1 cellular context compared by ENCODE assay signal in the genomic region with DNA sequence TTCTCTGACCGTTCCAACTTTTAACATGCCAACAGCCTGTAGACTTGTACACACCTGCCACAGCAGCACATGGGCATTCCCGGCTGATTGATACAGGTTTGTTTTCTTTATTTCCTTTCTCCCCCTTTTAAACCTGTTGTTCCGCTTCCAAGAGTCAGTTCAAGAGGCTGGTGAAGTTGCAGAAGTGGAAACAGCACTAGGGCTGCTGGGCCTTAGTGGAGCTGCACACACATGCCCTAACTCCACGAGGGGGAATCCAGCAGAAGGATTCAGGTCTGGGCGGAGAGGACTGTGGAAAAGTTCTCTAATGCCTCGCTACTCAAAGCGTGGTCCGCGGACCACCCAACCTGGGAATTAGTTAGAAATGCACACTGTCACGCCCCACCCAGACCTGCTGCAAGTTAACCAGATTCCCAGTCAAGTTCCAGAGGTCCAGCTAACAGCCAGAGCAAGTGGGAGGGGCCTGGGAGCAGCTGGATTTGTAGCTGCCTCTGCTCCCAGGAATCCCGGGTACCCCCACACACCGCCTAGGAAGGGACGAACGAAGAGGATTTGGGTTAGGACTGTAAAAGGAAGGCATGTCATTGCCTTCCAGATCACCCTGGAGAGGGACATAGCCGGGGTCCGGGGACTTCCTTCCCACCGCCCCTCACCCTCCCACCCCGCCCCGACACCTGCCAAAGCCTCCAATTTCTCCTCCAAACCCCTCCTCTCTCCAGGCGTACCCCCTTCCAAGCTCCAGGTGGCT.
TF ChIP-seq lines count a peak whose summit lies in the region.

No MANE protein-coding gene starts in this region.

TF ChIP-seq in HepG2, 621 proteins besides CTCF, POLR2A, EP300 and RAD21 (continued from another document and continues in another):
- TF ChIP-seq, protein P1, sequence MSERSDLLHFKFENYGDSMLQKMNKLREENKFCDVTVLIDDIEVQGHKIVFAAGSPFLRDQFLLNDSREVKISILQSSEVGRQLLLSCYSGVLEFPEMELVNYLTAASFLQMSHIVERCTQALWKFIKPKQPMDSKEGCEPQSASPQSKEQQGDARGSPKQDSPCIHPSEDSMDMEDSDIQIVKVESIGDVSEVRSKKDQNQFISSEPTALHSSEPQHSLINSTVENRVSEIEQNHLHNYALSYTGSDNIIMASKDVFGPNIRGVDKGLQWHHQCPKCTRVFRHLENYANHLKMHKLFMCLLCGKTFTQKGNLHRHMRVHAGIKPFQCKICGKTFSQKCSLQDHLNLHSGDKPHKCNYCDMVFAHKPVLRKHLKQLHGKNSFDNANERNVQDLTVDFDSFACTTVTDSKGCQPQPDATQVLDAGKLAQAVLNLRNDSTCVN (CRISPR knock-in tag; IDR thresholded peaks at IDR 0.05; ENCODE audit: borderline replicate concordance), result no peak
- TF ChIP-seq, protein P2, sequence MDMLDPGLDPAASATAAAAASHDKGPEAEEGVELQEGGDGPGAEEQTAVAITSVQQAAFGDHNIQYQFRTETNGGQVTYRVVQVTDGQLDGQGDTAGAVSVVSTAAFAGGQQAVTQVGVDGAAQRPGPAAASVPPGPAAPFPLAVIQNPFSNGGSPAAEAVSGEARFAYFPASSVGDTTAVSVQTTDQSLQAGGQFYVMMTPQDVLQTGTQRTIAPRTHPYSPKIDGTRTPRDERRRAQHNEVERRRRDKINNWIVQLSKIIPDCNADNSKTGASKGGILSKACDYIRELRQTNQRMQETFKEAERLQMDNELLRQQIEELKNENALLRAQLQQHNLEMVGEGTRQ (IDR thresholded peaks at IDR 0.05; ENCODE audit: low read depth, low read length), result no peak
- TF ChIP-seq, protein P2 (CRISPR knock-in tag; IDR thresholded peaks at IDR 0.05; ENCODE audit: borderline replicate concordance), result no peak
- TF ChIP-seq ZKSCAN5 (CRISPR knock-in tag; IDR thresholded peaks at IDR 0.05) (no peak), ZNF567 (CRISPR knock-in tag; IDR thresholded peaks at IDR 0.05; ENCODE audit: borderline replicate concordance) (no peak), SAP130 (CRISPR knock-in tag; IDR thresholded peaks at IDR 0.05; ENCODE audit: low read depth) (no peak), ZFP62 (CRISPR knock-in tag; IDR thresholded peaks at IDR 0.05) (no peak), CAMTA2 (CRISPR knock-in tag; IDR thresholded peaks at IDR 0.05; ENCODE audit: borderline replicate concordance) (no peak), MED13 (CRISPR knock-in tag; IDR thresholded peaks at IDR 0.05) (0 out of 2 replicates have a peak, but pooled peaks have one; percentile 24), PLRG1 (conservative IDR thresholded peaks at IDR 0.05) (no peak), ZNF232 (CRISPR knock-in tag; IDR thresholded peaks at IDR 0.05; ENCODE audit: borderline replicate concordance) (no peak), ZFX (CRISPR knock-in tag; IDR thresholded peaks at IDR 0.05; ENCODE audit: low read depth) (no peak), ZNF589 (CRISPR knock-in tag; conservative IDR thresholded peaks at IDR 0.05) (no peak), IRF2 (CRISPR knock-in tag; IDR thresholded peaks at IDR 0.05) (no peak), ZNF235 (CRISPR knock-in tag; IDR thresholded peaks at IDR 0.05; ENCODE audit: borderline replicate concordance) (no peak), ZSCAN25 (CRISPR knock-in tag; IDR thresholded peaks at IDR 0.05) (no peak), FOSL1 (CRISPR knock-in tag; IDR thresholded peaks at IDR 0.05; ENCODE audit: borderline replicate concordance) (no peak), HNF4A (CRISPR knock-in tag; IDR thresholded peaks at IDR 0.05) (peak; percentile 38; the same call in 1 of the 2 replicates), ZNF101 (CRISPR knock-in tag; IDR thresholded peaks at IDR 0.05; ENCODE audit: borderline replicate concordance, low read depth) (no peak), ZNF496 (CRISPR knock-in tag; IDR thresholded peaks at IDR 0.05; ENCODE audit: insufficient replicate concordance) (no peak), ZNF296 (CRISPR knock-in tag; conservative IDR thresholded peaks at IDR 0.05) (0 out of 2 replicates have a peak, but pooled peaks have one; percentile 32), XBP1 (CRISPR knock-in tag; IDR thresholded peaks at IDR 0.05) (no peak), ZFP36 (IDR thresholded peaks at IDR 0.05; ENCODE audit: borderline replicate concordance, low read depth, low read length, partially characterized antibody) (no peak), PAF1 (CRISPR knock-in tag; IDR thresholded peaks at IDR 0.05) (no peak), HHEX (CRISPR knock-in tag; IDR thresholded peaks at IDR 0.05) (no peak), ZNF138 (CRISPR knock-in tag; IDR thresholded peaks at IDR 0.05; ENCODE audit: low read depth) (no peak)
- TF ChIP-seq, protein P3, sequence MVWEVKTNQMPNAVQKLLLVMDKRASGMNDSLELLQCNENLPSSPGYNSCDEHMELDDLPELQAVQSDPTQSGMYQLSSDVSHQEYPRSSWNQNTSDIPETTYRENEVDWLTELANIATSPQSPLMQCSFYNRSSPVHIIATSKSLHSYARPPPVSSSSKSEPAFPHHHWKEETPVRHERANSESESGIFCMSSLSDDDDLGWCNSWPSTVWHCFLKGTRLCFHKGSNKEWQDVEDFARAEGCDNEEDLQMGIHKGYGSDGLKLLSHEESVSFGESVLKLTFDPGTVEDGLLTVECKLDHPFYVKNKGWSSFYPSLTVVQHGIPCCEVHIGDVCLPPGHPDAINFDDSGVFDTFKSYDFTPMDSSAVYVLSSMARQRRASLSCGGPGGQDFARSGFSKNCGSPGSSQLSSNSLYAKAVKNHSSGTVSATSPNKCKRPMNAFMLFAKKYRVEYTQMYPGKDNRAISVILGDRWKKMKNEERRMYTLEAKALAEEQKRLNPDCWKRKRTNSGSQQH (CRISPR knock-in tag; IDR thresholded peaks at IDR 0.05; ENCODE audit: low read depth), result no peak
- TF ChIP-seq, protein P4, sequence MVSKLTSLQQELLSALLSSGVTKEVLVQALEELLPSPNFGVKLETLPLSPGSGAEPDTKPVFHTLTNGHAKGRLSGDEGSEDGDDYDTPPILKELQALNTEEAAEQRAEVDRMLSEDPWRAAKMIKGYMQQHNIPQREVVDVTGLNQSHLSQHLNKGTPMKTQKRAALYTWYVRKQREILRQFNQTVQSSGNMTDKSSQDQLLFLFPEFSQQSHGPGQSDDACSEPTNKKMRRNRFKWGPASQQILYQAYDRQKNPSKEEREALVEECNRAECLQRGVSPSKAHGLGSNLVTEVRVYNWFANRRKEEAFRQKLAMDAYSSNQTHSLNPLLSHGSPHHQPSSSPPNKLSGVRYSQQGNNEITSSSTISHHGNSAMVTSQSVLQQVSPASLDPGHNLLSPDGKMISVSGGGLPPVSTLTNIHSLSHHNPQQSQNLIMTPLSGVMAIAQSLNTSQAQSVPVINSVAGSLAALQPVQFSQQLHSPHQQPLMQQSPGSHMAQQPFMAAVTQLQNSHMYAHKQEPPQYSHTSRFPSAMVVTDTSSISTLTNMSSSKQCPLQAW (CRISPR knock-in tag; IDR thresholded peaks at IDR 0.05), result no peak
- TF ChIP-seq, protein P5, sequence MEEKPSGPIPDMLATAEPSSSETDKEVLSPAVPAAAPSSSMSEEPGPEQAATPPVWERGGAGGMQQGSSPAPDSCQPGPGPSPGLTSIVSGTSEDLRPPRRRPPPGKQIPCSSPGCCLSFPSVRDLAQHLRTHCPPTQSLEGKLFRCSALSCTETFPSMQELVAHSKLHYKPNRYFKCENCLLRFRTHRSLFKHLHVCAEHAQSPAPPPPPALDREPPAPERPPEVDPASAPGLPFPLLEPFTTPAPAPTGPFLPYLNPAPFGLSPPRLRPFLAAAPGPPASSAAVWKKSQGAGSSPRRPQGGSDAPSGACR (CRISPR knock-in tag; IDR thresholded peaks at IDR 0.05), result 0 out of 2 replicates have a peak, but pooled peaks have one; percentile 62
- TF ChIP-seq, protein P6, sequence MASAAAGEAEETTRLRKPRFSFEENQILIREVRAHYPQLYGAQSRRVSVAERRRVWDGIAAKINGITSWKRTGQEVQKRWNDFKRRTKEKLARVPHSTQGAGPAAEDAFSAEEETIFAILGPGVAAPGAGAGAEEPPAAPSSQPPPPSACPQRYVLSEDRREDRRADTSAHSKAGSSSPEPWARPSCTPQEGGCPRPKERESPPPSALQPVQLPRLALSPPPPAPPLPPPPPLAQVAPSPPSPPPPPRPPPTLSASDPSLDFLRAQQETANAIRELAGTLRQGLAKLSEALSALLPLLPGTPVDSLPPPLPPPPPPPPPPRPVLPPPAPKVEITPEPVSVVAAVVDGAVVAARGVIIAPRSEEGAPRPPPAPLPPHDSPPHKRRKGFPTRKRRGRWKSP (CRISPR knock-in tag; IDR thresholded peaks at IDR 0.05), result no peak
- TF ChIP-seq, protein P7, sequence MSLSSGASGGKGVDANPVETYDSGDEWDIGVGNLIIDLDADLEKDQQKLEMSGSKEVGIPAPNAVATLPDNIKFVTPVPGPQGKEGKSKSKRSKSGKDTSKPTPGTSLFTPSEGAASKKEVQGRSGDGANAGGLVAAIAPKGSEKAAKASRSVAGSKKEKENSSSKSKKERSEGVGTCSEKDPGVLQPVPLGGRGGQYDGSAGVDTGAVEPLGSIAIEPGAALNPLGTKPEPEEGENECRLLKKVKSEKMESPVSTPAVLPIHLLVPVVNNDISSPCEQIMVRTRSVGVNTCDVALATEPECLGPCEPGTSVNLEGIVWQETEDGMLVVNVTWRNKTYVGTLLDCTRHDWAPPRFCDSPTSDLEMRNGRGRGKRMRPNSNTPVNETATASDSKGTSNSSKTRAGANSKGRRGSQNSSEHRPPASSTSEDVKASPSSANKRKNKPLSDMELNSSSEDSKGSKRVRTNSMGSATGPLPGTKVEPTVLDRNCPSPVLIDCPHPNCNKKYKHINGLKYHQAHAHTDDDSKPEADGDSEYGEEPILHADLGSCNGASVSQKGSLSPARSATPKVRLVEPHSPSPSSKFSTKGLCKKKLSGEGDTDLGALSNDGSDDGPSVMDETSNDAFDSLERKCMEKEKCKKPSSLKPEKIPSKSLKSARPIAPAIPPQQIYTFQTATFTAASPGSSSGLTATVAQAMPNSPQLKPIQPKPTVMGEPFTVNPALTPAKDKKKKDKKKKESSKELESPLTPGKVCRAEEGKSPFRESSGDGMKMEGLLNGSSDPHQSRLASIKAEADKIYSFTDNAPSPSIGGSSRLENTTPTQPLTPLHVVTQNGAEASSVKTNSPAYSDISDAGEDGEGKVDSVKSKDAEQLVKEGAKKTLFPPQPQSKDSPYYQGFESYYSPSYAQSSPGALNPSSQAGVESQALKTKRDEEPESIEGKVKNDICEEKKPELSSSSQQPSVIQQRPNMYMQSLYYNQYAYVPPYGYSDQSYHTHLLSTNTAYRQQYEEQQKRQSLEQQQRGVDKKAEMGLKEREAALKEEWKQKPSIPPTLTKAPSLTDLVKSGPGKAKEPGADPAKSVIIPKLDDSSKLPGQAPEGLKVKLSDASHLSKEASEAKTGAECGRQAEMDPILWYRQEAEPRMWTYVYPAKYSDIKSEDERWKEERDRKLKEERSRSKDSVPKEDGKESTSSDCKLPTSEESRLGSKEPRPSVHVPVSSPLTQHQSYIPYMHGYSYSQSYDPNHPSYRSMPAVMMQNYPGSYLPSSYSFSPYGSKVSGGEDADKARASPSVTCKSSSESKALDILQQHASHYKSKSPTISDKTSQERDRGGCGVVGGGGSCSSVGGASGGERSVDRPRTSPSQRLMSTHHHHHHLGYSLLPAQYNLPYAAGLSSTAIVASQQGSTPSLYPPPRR (CRISPR knock-in tag; IDR thresholded peaks at IDR 0.05; ENCODE audit: borderline replicate concordance), result no peak
- TF ChIP-seq, protein P8, sequence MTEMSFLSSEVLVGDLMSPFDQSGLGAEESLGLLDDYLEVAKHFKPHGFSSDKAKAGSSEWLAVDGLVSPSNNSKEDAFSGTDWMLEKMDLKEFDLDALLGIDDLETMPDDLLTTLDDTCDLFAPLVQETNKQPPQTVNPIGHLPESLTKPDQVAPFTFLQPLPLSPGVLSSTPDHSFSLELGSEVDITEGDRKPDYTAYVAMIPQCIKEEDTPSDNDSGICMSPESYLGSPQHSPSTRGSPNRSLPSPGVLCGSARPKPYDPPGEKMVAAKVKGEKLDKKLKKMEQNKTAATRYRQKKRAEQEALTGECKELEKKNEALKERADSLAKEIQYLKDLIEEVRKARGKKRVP (CRISPR knock-in tag; IDR thresholded peaks at IDR 0.05), result no peak
- TF ChIP-seq, protein P9, sequence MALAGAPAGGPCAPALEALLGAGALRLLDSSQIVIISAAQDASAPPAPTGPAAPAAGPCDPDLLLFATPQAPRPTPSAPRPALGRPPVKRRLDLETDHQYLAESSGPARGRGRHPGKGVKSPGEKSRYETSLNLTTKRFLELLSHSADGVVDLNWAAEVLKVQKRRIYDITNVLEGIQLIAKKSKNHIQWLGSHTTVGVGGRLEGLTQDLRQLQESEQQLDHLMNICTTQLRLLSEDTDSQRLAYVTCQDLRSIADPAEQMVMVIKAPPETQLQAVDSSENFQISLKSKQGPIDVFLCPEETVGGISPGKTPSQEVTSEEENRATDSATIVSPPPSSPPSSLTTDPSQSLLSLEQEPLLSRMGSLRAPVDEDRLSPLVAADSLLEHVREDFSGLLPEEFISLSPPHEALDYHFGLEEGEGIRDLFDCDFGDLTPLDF (CRISPR knock-in tag; IDR thresholded peaks at IDR 0.05), result no peak
